In genomic region chr2:25757906-25758305, GRCh38 we compare ENCODE assay signal across 17 cellular contexts.
DNase-seq lines count a peak whose midpoint lies in the region; ATAC-seq and TF ChIP-seq lines count a peak whose summit lies in the region.
"Had no signal": no experiment of that assay in that cellular context is flagged by ENCODE, and none has a peak within 500 bp of the region (broad histone marks: within the 10 kb centered on the region; RNA-seq: fewer than 3 reads in every experiment).

No MANE protein-coding gene starts in this region.

- WGBS in mammary epithelial cell (ENCODE audit: low coverage, missing lambda C conversion rate): 38% methylated on average over 1 of the region's 1 CpG

- TF ChIP-seq CTCF in mammary epithelial cell (conservative IDR thresholded peaks at IDR 0.05 in 1 of 2, IDR thresholded peaks at IDR 0.05 in 1 of 2; ENCODE audit: extremely low read depth in 1 of 2, insufficient read depth in 1 of 2, low read depth in 1 of 2, low read length in 2 of 2): no peak
- TF ChIP-seq CTCF in mucosa of descending colon (IDR thresholded peaks at IDR 0.05): no peak
- no peak for TF ChIP-seq CTCF in vagina (IDR thresholded peaks at IDR 0.05)

- H3K4me1 Mint-ChIP-seq in activated T-cell treated with anti-CD3 and anti-CD28 coated beads, Interleukin-2, amount 50 U/mL, for 72 hours (ENCODE audit: low read depth): peaks cover 27% of the 10 kb centered on the region
- peaks cover 31% of the 10 kb centered on the region for H3K4me1 Mint-ChIP-seq in activated T-cell treated with anti-CD3 and anti-CD28 coated beads, Interleukin-2, amount 50 U/mL, for 24 hours (ENCODE audit: low read depth)

- no peak overlapping the region for H3K4me3 Mint-ChIP-seq in activated T-cell treated with anti-CD3 and anti-CD28 coated beads, Interleukin-2, amount 50 U/mL, for 72 hours
- H3K4me3 Mint-ChIP-seq in activated T-cell treated with anti-CD3 and anti-CD28 coated beads, Interleukin-2, amount 50 U/mL, for 24 hours: no peak overlapping the region

- H3K27ac Mint-ChIP-seq in activated T-cell treated with anti-CD3 and anti-CD28 coated beads, Interleukin-2, amount 50 U/mL, for 72 hours: peak overlapping the region; percentile 70
- no peak overlapping the region for H3K27ac Mint-ChIP-seq in activated T-cell treated with anti-CD3 and anti-CD28 coated beads, Interleukin-2, amount 50 U/mL, for 24 hours

- H3K4me2 ChIP-seq in mammary epithelial cell (ENCODE audit: insufficient read depth, low read depth, low read length): no peak overlapping the region

- dilution Hi-C loops in mammary epithelial cell (cut with HindIII; ENCODE audit: low sequenced_read_pairs): loop anchor here (5.0 kb wide), 1 partner anchor 44 kb away; no protein-coding TSS in a partner anchor

- no peak overlapping the region for H3K27ac ChIP-seq in mammary epithelial cell (ENCODE audit: insufficient read depth, low read depth, low read length)
- peak overlapping the region; percentile 22 for H3K27ac ChIP-seq in vagina
- H3K27ac ChIP-seq: GM23248 had no signal

- H3K9ac ChIP-seq in mammary epithelial cell (ENCODE audit: insufficient read depth, low read length): no peak overlapping the region
- H3K9ac ChIP-seq: GM23248 had no signal

- H3K27me3 ChIP-seq in mammary epithelial cell (ENCODE audit: insufficient read depth, low read length): no peaks in the 10 kb centered on the region
- H3K27me3 ChIP-seq in vagina: no peaks in the 10 kb centered on the region

- in situ Hi-C loops in mammary epithelial cell (cut with MboI; ENCODE audit: low sequenced_read_pairs in 2 of 2): no loop called here

- no peaks in the 10 kb centered on the region for H3K27me3 Mint-ChIP-seq in activated T-cell treated with anti-CD3 and anti-CD28 coated beads, Interleukin-2, amount 50 U/mL, for 72 hours (ENCODE audit: low read depth)
- no peaks in the 10 kb centered on the region for H3K27me3 Mint-ChIP-seq in activated T-cell treated with anti-CD3 and anti-CD28 coated beads, Interleukin-2, amount 50 U/mL, for 24 hours

- H3K9me3 ChIP-seq in mammary epithelial cell (replicated peaks; ENCODE audit: insufficient read depth, low read length) (no peaks in the 10 kb centered on the region), mucosa of descending colon (no peaks in the 10 kb centered on the region), vagina (no peaks in the 10 kb centered on the region)

- H3K9me3 Mint-ChIP-seq in activated T-cell treated with anti-CD3 and anti-CD28 coated beads, Interleukin-2, amount 50 U/mL, for 72 hours: no peaks in the 10 kb centered on the region
- no peaks in the 10 kb centered on the region for H3K9me3 Mint-ChIP-seq in activated T-cell treated with anti-CD3 and anti-CD28 coated beads, Interleukin-2, amount 50 U/mL, for 24 hours

- no TSS peak for BruUV-seq in mammary epithelial cell (replicated peaks; lab: Mats Ljungman, UMichigan)

- no peak for DNase-seq in activated T-cell treated with anti-CD3 and anti-CD28 coated beads, Interleukin-2, amount 50 U/mL, for 72 hours
- DNase-seq in activated T-cell treated with anti-CD3 and anti-CD28 coated beads, Interleukin-2, amount 50 U/mL, for 24 hours: no peak
- DNase-seq in mammary epithelial cell: peak; percentile 12
- peak in 1 of 3 donors; percentile 7 for DNase-seq in mucosa of descending colon
- DNase-seq in vagina (ENCODE audit: extremely low spot score in 2 of 2): no peak
- DNase-seq in cortex of kidney (lab: John Stamatoyannopoulos, UW): no peak
- no peak for DNase-seq in midbrain (lab: John Stamatoyannopoulos, UW)
- DNase-seq: C1 segment of cervical spinal cord, GM23248, NCI-H1105 treated with DMSO at 0.1 percent for 48 hours, NCI-H187 treated with DMSO at 0.1 percent for 48 hours, NCI-H2171 treated with DMSO at 0.1 percent for 48 hours, NCI-H774, SHP77 had no signal

- H2AFZ ChIP-seq in mammary epithelial cell (ENCODE audit: low read depth, low read length): no peak overlapping the region
- H2AFZ ChIP-seq: GM23248 had no signal

- intact Hi-C loops in mammary epithelial cell (cut with micrococcal nuclease): no loop called here
- intact Hi-C loops in mucosa of descending colon (cut with DNase I, micrococcal nuclease): no loop called here
- intact Hi-C loops in vagina (cut with DNase I): no loop called here

- TF ChIP-seq POLR2A in vagina (IDR thresholded peaks at IDR 0.05): no peak

- H3K79me2 ChIP-seq in mammary epithelial cell (ENCODE audit: insufficient read depth, low read length): no peaks in the 10 kb centered on the region

- H3K36me3 ChIP-seq in mammary epithelial cell (ENCODE audit: insufficient read depth, low read length): peaks cover 18% of the 10 kb centered on the region
- no peaks in the 10 kb centered on the region for H3K36me3 ChIP-seq in mucosa of descending colon (ENCODE audit: low read depth)
- peaks cover 0 to 15% of the 10 kb centered on the region in 2 donors for H3K36me3 ChIP-seq in vagina

- CTCF ChIA-PET in mammary epithelial cell (lab: Charles Lee; ENCODE audit: low non-redundant PET): no interaction called here

- peaks cover 3 to 23% of the 10 kb centered on the region in 2 donors for H3K36me3 Mint-ChIP-seq in activated T-cell treated with anti-CD3 and anti-CD28 coated beads, Interleukin-2, amount 50 U/mL, for 72 hours (ENCODE audit: insufficient read depth in 2 of 2)
- peaks cover 87% of the 10 kb centered on the region for H3K36me3 Mint-ChIP-seq in activated T-cell treated with anti-CD3 and anti-CD28 coated beads, Interleukin-2, amount 50 U/mL, for 24 hours (ENCODE audit: low read depth)

- H4K20me1 ChIP-seq in mammary epithelial cell (ENCODE audit: insufficient read depth, low read length): no peaks in the 10 kb centered on the region

- H3K4me3 ChIP-seq in mammary epithelial cell (replicated peaks in 1 of 3; ENCODE audit: insufficient read depth in 1 of 3, low read depth in 2 of 3, low read length in 3 of 3): no peak overlapping the region
- no peak overlapping the region for H3K4me3 ChIP-seq in mucosa of descending colon
- no peak overlapping the region for H3K4me3 ChIP-seq in vagina
- H3K4me3 ChIP-seq: GM12878, GM23248 had no signal

- H3K4me1 ChIP-seq in mammary epithelial cell (ENCODE audit: insufficient read depth, low read length): no peaks in the 10 kb centered on the region
- H3K4me1 ChIP-seq in mucosa of descending colon (ENCODE audit: low read depth): no peaks in the 10 kb centered on the region
- H3K4me1 ChIP-seq in vagina: no peaks in the 10 kb centered on the region

- ATAC-seq in activated T-cell treated with anti-CD3 and anti-CD28 coated beads, Interleukin-2, amount 50 U/mL, for 72 hours (replicated peaks in 1 of 2): no peak
- ATAC-seq in mucosa of descending colon (peak; percentile 92), GM18517 (IDR thresholded peaks at IDR 0.05; ENCODE audit: unreplicated experiment) (no peak)
- ATAC-seq: GM12878, HCT116 had no signal
